20 cellular contexts compared by ENCODE assay signal in genomic region chr1:56908619-56909340, GRCh38. TPM values are rescaled to one million over a fixed set of nuclear protein-coding genes. Genes with fewer than 3 reads are reported as not detected.
A peak's percentile ranks its signal among the peaks of the same experiment; 100 is the strongest.
DNase-seq lines count a peak whose midpoint lies in the region; ATAC-seq and TF ChIP-seq lines count a peak whose summit lies in the region.
"Had no signal": no experiment of that assay in that cellular context is flagged by ENCODE, and none has a peak within 500 bp of the region (broad histone marks: within the 10 kb centered on the region; RNA-seq: fewer than 3 reads in every experiment).

No MANE protein-coding gene starts in this region.

- H3K9me3 ChIP-seq in right lobe of liver (peaks cover 0 to 2% (median 0%) of the 10 kb centered on the region in 4 donors), body of pancreas (no peaks in the 10 kb centered on the region), gastrocnemius medialis (no peaks in the 10 kb centered on the region)
- no peaks in the 10 kb centered on the region for H3K9me3 ChIP-seq in effector memory CD4-positive, alpha-beta T cell (ENCODE audit: control insufficient read depth, low read length)
- H3K9me3 ChIP-seq: esophagus squamous epithelium had no signal

- no peaks in the 10 kb centered on the region for H3K36me3 ChIP-seq in right lobe of liver
- H3K36me3 ChIP-seq in body of pancreas (replicated peaks in 1 of 2; ENCODE audit: insufficient read depth in 1 of 2, low read depth in 2 of 2), result no peaks in the 10 kb centered on the region
- H3K36me3 ChIP-seq in gastrocnemius medialis, result no peaks in the 10 kb centered on the region
- no peaks in the 10 kb centered on the region for H3K36me3 ChIP-seq in effector memory CD4-positive, alpha-beta T cell (ENCODE audit: control insufficient read depth, insufficient read depth, low read length)
- H3K36me3 ChIP-seq: esophagus squamous epithelium had no signal

- no peak overlapping the region for H3K4me3 ChIP-seq in cardiac fibroblast (replicated peaks in 1 of 2; ENCODE audit: low read depth in 2 of 2, low read length in 2 of 2)
- no peak overlapping the region for H3K4me3 ChIP-seq in right lobe of liver
- no peak overlapping the region for H3K4me3 ChIP-seq in body of pancreas
- H3K4me3 ChIP-seq in gastrocnemius medialis, result no peak overlapping the region
- H3K4me3 ChIP-seq in effector memory CD4-positive, alpha-beta T cell (ENCODE audit: insufficient read depth, low read depth, low read length, poor library complexity, severe bottlenecking), result no peak overlapping the region
- H3K4me3 ChIP-seq: esophagus squamous epithelium had no signal

- peak; percentile 69 to 78 for DNase-seq in AML-193 (lab: John Stamatoyannopoulos, UW)
- DNase-seq in KBM-7, result peak; percentile 22
- DNase-seq in cardiac fibroblast (ENCODE audit: low read depth in 2 of 2), result peak; percentile 39 to 76
- peak in 1 of 3 donors; percentile 66 for DNase-seq in right lobe of liver
- no peak for DNase-seq in body of pancreas
- no peak for DNase-seq in NCI-H2107 (lab: John Stamatoyannopoulos, UW)
- no peak for DNase-seq in gastrocnemius medialis
- DNase-seq in effector memory CD4-positive, alpha-beta T cell, result no peak
- DNase-seq: activated CD8-positive, alpha-beta memory T cell treated with anti-CD3 and anti-CD28 coated beads for 24 hours; cortex of kidney; esophagus squamous epithelium; left ventricle myocardium superior; naive B cell; NCI-H2081; NCI-H748 treated with DMSO at 0.1 percent for 48 hours; posterior cingulate gyrus; stimulated activated naive CD4-positive, alpha-beta T cell treated with Interleukin-2 at 50 U/mL for 16 hours had no signal

- intact Hi-C loops in right lobe of liver (cut with DNase I) (no loop called here), body of pancreas (cut with DNase I) (no loop called here), gastrocnemius medialis (cut with DNase I; ENCODE audit: low total_unique reads) (no loop called here)

- ATAC-seq in right lobe of liver (peak; percentile 39 to 62 (median 52)), body of pancreas (no peak), gastrocnemius medialis (no peak)
- ATAC-seq: activated T-helper 17 cell treated with anti-CD3 and anti-CD28 coated beads, Interleukin-2, amount 50 U/mL, for 72 hours; left ventricle myocardium superior; WTC11 had no signal

- TF ChIP-seq POLR2A in right lobe of liver (IDR thresholded peaks at IDR 0.05) (peak; percentile 51), body of pancreas (IDR thresholded peaks at IDR 0.05) (no peak), gastrocnemius medialis (IDR thresholded peaks at IDR 0.05) (no peak)

- H3K27me3 ChIP-seq in right lobe of liver, result no peaks in the 10 kb centered on the region
- H3K27me3 ChIP-seq in body of pancreas, result no peaks in the 10 kb centered on the region
- no peaks in the 10 kb centered on the region for H3K27me3 ChIP-seq in gastrocnemius medialis
- peaks cover 4% of the 10 kb centered on the region for H3K27me3 ChIP-seq in effector memory CD4-positive, alpha-beta T cell (replicated peaks; ENCODE audit: control insufficient read depth, insufficient read depth, low read length, poor library complexity, severe bottlenecking)

- whole genome bisulfite sequencing in right lobe of liver (ENCODE audit: insufficient coverage, low coverage, low lambda C conversion rate, missing lambda C conversion rate), result 44% methylated on average over 1 of the region's 1 CpG
- WGBS in body of pancreas, 2 donors, result 78 to 87% methylated on average over 1 of the region's 1 CpG

- peak overlapping the region; percentile 86 to 97 (median 89) for H3K27ac ChIP-seq in right lobe of liver
- no peak overlapping the region for H3K27ac ChIP-seq in body of pancreas
- H3K27ac ChIP-seq in gastrocnemius medialis, result no peak overlapping the region
- H3K27ac ChIP-seq in effector memory CD4-positive, alpha-beta T cell (ENCODE audit: insufficient read depth, low read length, poor library complexity, severe bottlenecking), result no peak overlapping the region
- H3K27ac ChIP-seq: esophagus squamous epithelium had no signal

- in situ Hi-C loops in KBM-7 (cut with MboI; ENCODE audit: low pct_unique_long_range_greater_than_20kb, low sequenced_read_pairs) (no loop called here), gastrocnemius medialis (cut with MboI; ENCODE audit: low sequenced_read_pairs in 4 of 4) (no loop called here)

- TF ChIP-seq CTCF in cardiac fibroblast (IDR thresholded peaks at IDR 0.05; ENCODE audit: low read depth, low read length), result no peak
- TF ChIP-seq CTCF in right lobe of liver (IDR thresholded peaks at IDR 0.05), result no peak
- TF ChIP-seq CTCF in body of pancreas (IDR thresholded peaks at IDR 0.05), result no peak
- no peak for TF ChIP-seq CTCF in gastrocnemius medialis (IDR thresholded peaks at IDR 0.05 in 4 of 5, conservative IDR thresholded peaks at IDR 0.05 in 1 of 5)

- H3K4me1 ChIP-seq in right lobe of liver (peaks cover 4 to 91% (median 44%) of the 10 kb centered on the region in 4 donors), body of pancreas (peaks cover 28% of the 10 kb centered on the region), gastrocnemius medialis (no peaks in the 10 kb centered on the region)
- H3K4me1 ChIP-seq in effector memory CD4-positive, alpha-beta T cell (ENCODE audit: control insufficient read depth, insufficient read depth, low read length, poor library complexity, severe bottlenecking), result no peaks in the 10 kb centered on the region
- H3K4me1 ChIP-seq: esophagus squamous epithelium had no signal

RNA-seq across cellular contexts. Expression of gene C8A, which starts 54.2 kb away (rescaled TPM):
- 100 to 1,000 TPM; 177 to 432 (median 299) TPM for total RNA-seq in right lobe of liver
- not detected for total RNA-seq in body of pancreas
- total RNA-seq in gastrocnemius medialis, result under 1 TPM in 2 of 4 donors, not detected in 2; 0.20 to 0.40 TPM
- total RNA-seq: activated T-helper 17 cell treated with anti-CD3 and anti-CD28 coated beads, Interleukin-2, amount 50 U/mL, for 72 hours; esophagus squamous epithelium; left ventricle myocardium superior had no signal

RNA-seq across cellular contexts. Expression of gene C8B, which starts 57.0 kb away (rescaled TPM):
- 100 to 1,000 TPM; 289 to 573 (median 400) TPM for total RNA-seq in right lobe of liver
- not detected for total RNA-seq in body of pancreas
- 1 to 10 TPM in 1 of 4 donors, under 1 TPM in 1, not detected in 2; 0.68 to 1.5 TPM for total RNA-seq in gastrocnemius medialis
- total RNA-seq: activated T-helper 17 cell treated with anti-CD3 and anti-CD28 coated beads, Interleukin-2, amount 50 U/mL, for 72 hours; left ventricle myocardium superior; ureter had no signal

Comparison
In these comparisons a context has a peak if more than half of its experiments do, and no peak if none do; other contexts are left out.
1. DNase-seq: peak in AML-193 (2 of 2), KBM-7 (single experiment) and cardiac fibroblast (2 of 2); none in body of pancreas (0 of 4), NCI-H2107 (single experiment), gastrocnemius medialis (0 of 2) and effector memory CD4-positive, alpha-beta T cell (0 of 3).
2. ATAC-seq: peak in right lobe of liver (4 of 4); none in body of pancreas (single experiment) and gastrocnemius medialis (0 of 2).
3. H3K27ac ChIP-seq: peak in right lobe of liver (3 of 3); none in body of pancreas (0 of 4), gastrocnemius medialis (0 of 4) and effector memory CD4-positive, alpha-beta T cell (single experiment).
4. RNA of gene C8A, which starts 54.2 kb away (total RNA-seq): 177 to 432 TPM in right lobe of liver; 0.20 to 0.40 TPM in gastrocnemius medialis and not detected in body of pancreas; every median in the first group is over 100 times any median in the second.
5. RNA of gene C8B, which starts 57.0 kb away (total RNA-seq): 289 to 573 TPM in right lobe of liver; 0.68 to 1.5 TPM in gastrocnemius medialis and not detected in body of pancreas; every median in the first group is over 100 times any median in the second.